ENCODE assay signal across 8 cellular contexts in the genomic region with DNA sequence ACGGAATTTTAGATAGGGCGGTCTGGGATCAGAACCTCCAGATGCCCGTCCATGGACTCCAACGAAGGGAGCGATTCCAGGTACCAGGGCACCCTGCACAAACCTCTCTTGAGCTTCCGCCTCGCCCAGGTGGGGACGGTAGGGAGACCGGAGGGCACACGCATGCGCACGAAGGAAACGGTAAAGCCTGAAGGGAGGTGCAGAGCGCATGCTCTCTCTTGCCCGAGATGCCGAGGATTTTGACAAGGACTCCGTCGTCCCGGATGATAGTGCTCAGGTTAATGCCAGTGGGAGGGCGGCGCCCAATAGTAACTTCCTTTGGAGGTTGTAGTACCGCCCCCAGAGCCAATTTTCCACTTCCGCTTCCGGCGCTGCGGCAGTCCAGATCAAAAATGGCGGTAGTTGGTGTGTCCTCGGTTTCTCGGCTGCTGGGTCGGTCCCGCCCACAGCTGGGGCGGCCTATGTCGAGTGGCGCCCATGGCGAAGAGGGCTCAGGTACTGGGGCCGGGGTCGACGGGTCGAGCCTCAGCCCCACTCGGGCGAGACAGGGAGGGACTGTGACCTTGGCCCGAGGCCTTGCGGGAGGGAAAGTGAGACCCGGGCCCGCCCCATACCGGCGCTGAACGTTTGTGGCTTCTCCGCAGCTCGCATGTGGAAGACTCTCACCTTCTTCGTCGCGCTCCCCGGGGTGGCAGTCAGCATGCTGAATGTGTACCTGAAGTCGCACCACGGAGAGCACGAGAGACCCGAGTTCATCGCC. TPM values are rescaled to one million over a fixed set of nuclear protein-coding genes. Genes with fewer than 3 reads are reported as not detected.
A peak's percentile ranks its signal among the peaks of the same experiment; 100 is the strongest.
DNase-seq lines count a peak whose midpoint lies in the region; ATAC-seq and TF ChIP-seq lines count a peak whose summit lies in the region.

A gene (plus strand): TSS at position 379 of the 760 bp plus-strand sequence. CDS start 14 bp downstream, at position 393.

- peak within 1 kb of the TSS; percentile 81 to 92 (median 89) for H3K9ac ChIP-seq in BLaER1 treated with 17β-estradiol and CSF1 and Interleukin-3, amounts not matched to agents 10 nM and 100 nM
- peak within 1 kb of the TSS; percentile 68 to 94 for H3K9ac ChIP-seq in colonic mucosa (ENCODE audit: low read depth in 2 of 2, low read length in 2 of 2)

- no peak for TF ChIP-seq CTCF in colonic mucosa (IDR thresholded peaks at IDR 0.05)

- no peaks in the 10 kb centered on the region for H3K27me3 ChIP-seq in BLaER1 treated with 17β-estradiol and CSF1 and Interleukin-3, amounts not matched to agents 10 nM and 100 nM
- H3K27me3 ChIP-seq in colonic mucosa, result no peaks in the 10 kb centered on the region

- peaks cover 24 to 37% (median 29%) of the 10 kb centered on the region in 11 experiments for H3K36me3 ChIP-seq in BLaER1 treated with 17β-estradiol and CSF1 and Interleukin-3, amounts not matched to agents 10 nM and 100 nM
- H3K36me3 ChIP-seq in colonic mucosa, result peaks cover 6% of the 10 kb centered on the region

- H4K20me1 ChIP-seq in BLaER1 treated with 17β-estradiol and CSF1 and Interleukin-3, amounts not matched to agents 10 nM and 100 nM, result peaks cover 14 to 44% (median 38%) of the 10 kb centered on the region in 11 experiments; a peak in 19 of 22 replicates

- peak; percentile 94 for ATAC-seq in HG03460 (IDR thresholded peaks at IDR 0.05; ENCODE audit: unreplicated experiment)
- peak; percentile 95 for ATAC-seq in left colon

- peak within 1 kb of the TSS; percentile 74 to 90 (median 86) for H3K27ac ChIP-seq in BLaER1 treated with 17β-estradiol and CSF1 and Interleukin-3, amounts not matched to agents 10 nM and 100 nM
- H3K27ac ChIP-seq in colonic mucosa, result peak within 1 kb of the TSS; percentile 70

- H3K9me3 ChIP-seq in BLaER1 treated with 17β-estradiol and CSF1 and Interleukin-3, amounts not matched to agents 10 nM and 100 nM (replicated peaks in 1 of 11), result no peaks in the 10 kb centered on the region
- no peaks in the 10 kb centered on the region for H3K9me3 ChIP-seq in colonic mucosa

- intact Hi-C loops in colonic mucosa (cut with DNase I), result no loop called here
- intact Hi-C loops in left colon (cut with DNase I, micrococcal nuclease), result no loop called here

- peak; percentile 97 for DNase-seq in GM19240 (ENCODE audit: insufficient read length, low spot score)
- DNase-seq in NCI-H526 (lab: John Stamatoyannopoulos, UW), result peak; percentile 99
- peak; percentile 99 for DNase-seq in activated CD4-positive, alpha-beta T cell treated with anti-CD3 and anti-CD28 coated beads for 48 hours
- DNase-seq in colonic mucosa, result peak; percentile 98
- peak; percentile 97 to 99 for DNase-seq in left colon
- peak; percentile 99 for DNase-seq in stimulated activated CD4-positive, alpha-beta T cell treated with anti-CD3 and anti-CD28 coated beads, Interleukin-1b, Interleukin-23, amount 100 ng/mL, for 48 hours

- peak within 1 kb of the TSS; percentile 80 to 99 (median 92) for H3K4me2 ChIP-seq in BLaER1 treated with 17β-estradiol and CSF1 and Interleukin-3, amounts not matched to agents 10 nM and 100 nM

- peaks cover 15 to 26% (median 21%) of the 10 kb centered on the region in 10 experiments for H3K4me1 ChIP-seq in BLaER1 treated with 17β-estradiol and CSF1 and Interleukin-3, amounts not matched to agents 10 nM and 100 nM
- H3K4me1 ChIP-seq in colonic mucosa, result peaks cover 7% of the 10 kb centered on the region

- peak within 1 kb of the TSS; percentile 67 to 91 (median 84) for H3K4me3 ChIP-seq in BLaER1 treated with 17β-estradiol and CSF1 and Interleukin-3, amounts not matched to agents 10 nM and 100 nM
- peak within 1 kb of the TSS; percentile 72 for H3K4me3 ChIP-seq in colonic mucosa

RNA-seq across cellular contexts. Expression of the gene that starts here (rescaled TPM):
- 1,000 to 10,000 TPM in 1 of 2 donors, 100 to 1,000 TPM in 1; 887 to 1,081 TPM for total RNA-seq in colonic mucosa
- 1,000 to 10,000 TPM in 1 of 2 donors, 100 to 1,000 TPM in 1; 936 to 1,140 TPM for total RNA-seq in left colon

Comparison
In these comparisons a context has a peak if more than half of its experiments do, and no peak if none do; other contexts are left out.
1. Peak in every context shown above with its lines: DNase-seq, ATAC-seq, H3K4me3 ChIP-seq and H3K27ac ChIP-seq.